In the genomic region with DNA sequence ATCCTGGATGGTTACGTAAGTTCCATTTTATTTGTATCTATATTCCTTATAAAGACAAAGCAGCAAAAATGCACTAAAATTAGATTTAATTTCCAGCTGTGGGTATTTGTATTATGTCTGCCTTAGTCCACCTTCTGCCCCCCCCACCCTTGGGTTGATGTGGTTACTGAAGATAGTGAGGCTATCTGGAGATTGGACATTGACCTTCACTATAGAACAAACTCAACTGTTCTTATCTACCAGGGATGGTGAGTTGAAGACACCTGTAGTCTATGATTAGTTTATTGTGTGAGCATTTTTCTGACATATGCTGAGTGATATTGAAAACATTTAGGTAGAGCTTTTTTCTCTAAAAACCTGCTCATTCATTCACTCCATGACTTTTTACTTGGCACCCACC, we compare ENCODE assay signal across 2 cellular contexts.
TF ChIP-seq lines count a peak whose summit lies in the region.

No MANE protein-coding gene starts in this region.

TF ChIP-seq in HepG2, 621 proteins besides CTCF, POLR2A, EP300 and RAD21:
- no peak for TF ChIP-seq THAP9 (CRISPR knock-in tag; IDR thresholded peaks at IDR 0.05; ENCODE audit: borderline replicate concordance)
- no peak for TF ChIP-seq HMGXB4 (CRISPR knock-in tag; IDR thresholded peaks at IDR 0.05; ENCODE audit: borderline replicate concordance in 1 of 2, low read depth in 1 of 2)
- TF ChIP-seq, protein P1, sequence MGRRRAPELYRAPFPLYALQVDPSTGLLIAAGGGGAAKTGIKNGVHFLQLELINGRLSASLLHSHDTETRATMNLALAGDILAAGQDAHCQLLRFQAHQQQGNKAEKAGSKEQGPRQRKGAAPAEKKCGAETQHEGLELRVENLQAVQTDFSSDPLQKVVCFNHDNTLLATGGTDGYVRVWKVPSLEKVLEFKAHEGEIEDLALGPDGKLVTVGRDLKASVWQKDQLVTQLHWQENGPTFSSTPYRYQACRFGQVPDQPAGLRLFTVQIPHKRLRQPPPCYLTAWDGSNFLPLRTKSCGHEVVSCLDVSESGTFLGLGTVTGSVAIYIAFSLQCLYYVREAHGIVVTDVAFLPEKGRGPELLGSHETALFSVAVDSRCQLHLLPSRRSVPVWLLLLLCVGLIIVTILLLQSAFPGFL (CRISPR knock-in tag; IDR thresholded peaks at IDR 0.05): no peak
- TF ChIP-seq, protein P2, sequence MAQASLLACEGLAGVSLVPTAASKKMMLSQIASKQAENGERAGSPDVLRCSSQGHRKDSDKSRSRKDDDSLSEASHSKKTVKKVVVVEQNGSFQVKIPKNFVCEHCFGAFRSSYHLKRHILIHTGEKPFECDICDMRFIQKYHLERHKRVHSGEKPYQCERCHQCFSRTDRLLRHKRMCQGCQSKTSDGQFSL (CRISPR knock-in tag; IDR thresholded peaks at IDR 0.05): 0 out of 2 replicates have a peak, but pooled peaks have one; percentile 49
- TF ChIP-seq KLF6 (CRISPR knock-in tag; IDR thresholded peaks at IDR 0.05): no peak
- no peak for TF ChIP-seq E2F5 (CRISPR knock-in tag; conservative IDR thresholded peaks at IDR 0.05)
- no peak for TF ChIP-seq GABPA (IDR thresholded peaks at IDR 0.05; ENCODE audit: low read depth, low read length)
- no peak for TF ChIP-seq GABPA (CRISPR knock-in tag; IDR thresholded peaks at IDR 0.05; ENCODE audit: low read depth)

TF ChIP-seq in K562, 482 proteins besides CTCF, POLR2A, EP300 and RAD21 (continued from another document and continues in another):
- peak; percentile 69 for TF ChIP-seq PML (IDR thresholded peaks at IDR 0.05; ENCODE audit: low read length)
- no peak for TF ChIP-seq RNF2 (IDR thresholded peaks at IDR 0.05)
- no peak for TF ChIP-seq KAT2B (IDR thresholded peaks at IDR 0.05; ENCODE audit: low read depth, low read length)
- TF ChIP-seq RCOR1 (IDR thresholded peaks at IDR 0.05; ENCODE audit: borderline replicate concordance in 1 of 2, low read depth in 2 of 2, low read length in 2 of 2): peak in 1 of 2 experiments; percentile 63; a peak in 1 of 4 replicates
- no peak for TF ChIP-seq ATF7 (IDR thresholded peaks at IDR 0.05)
- peak; percentile 65 for TF ChIP-seq SMARCA4 (IDR thresholded peaks at IDR 0.05)
- TF ChIP-seq ELF1 (tag; IDR thresholded peaks at IDR 0.05): no peak
- peak; percentile 67 for TF ChIP-seq VEZF1 (CRISPR knock-in tag; IDR thresholded peaks at IDR 0.05)
- TF ChIP-seq, protein P3, sequence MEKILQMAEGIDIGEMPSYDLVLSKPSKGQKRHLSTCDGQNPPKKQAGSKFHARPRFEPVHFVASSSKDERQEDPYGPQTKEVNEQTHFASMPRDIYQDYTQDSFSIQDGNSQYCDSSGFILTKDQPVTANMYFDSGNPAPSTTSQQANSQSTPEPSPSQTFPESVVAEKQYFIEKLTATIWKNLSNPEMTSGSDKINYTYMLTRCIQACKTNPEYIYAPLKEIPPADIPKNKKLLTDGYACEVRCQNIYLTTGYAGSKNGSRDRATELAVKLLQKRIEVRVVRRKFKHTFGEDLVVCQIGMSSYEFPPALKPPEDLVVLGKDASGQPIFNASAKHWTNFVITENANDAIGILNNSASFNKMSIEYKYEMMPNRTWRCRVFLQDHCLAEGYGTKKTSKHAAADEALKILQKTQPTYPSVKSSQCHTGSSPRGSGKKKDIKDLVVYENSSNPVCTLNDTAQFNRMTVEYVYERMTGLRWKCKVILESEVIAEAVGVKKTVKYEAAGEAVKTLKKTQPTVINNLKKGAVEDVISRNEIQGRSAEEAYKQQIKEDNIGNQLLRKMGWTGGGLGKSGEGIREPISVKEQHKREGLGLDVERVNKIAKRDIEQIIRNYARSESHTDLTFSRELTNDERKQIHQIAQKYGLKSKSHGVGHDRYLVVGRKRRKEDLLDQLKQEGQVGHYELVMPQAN (IDR thresholded peaks at IDR 0.05; ENCODE audit: borderline replicate concordance): no peak
- TF ChIP-seq EHMT2 (IDR thresholded peaks at IDR 0.05): 0 out of 2 replicates have a peak, but pooled peaks have one; percentile 54
- 0 out of 4 replicates have a peak, but pooled peaks of 1 of the 2 experiments have one; percentile 21 for TF ChIP-seq TBL1XR1 (IDR thresholded peaks at IDR 0.05; ENCODE audit: low read length in 2 of 2)
- TF ChIP-seq CREM (IDR thresholded peaks at IDR 0.05; ENCODE audit: low read depth): peak; percentile 18; the same call in 1 of the 2 replicates
- TF ChIP-seq ZNF79 (CRISPR knock-in tag; IDR thresholded peaks at IDR 0.05; ENCODE audit: low read depth): no peak
- peak; percentile 12; the same call in 1 of the 2 replicates for TF ChIP-seq CREB1 (IDR thresholded peaks at IDR 0.05)
- no peak for TF ChIP-seq CREB1 (CRISPR knock-in tag; IDR thresholded peaks at IDR 0.05)
- TF ChIP-seq YBX1 (IDR thresholded peaks at IDR 0.05): no peak
- no peak for TF ChIP-seq SP1 (CRISPR knock-in tag; IDR thresholded peaks at IDR 0.05)
- no peak for TF ChIP-seq HNRNPL (IDR thresholded peaks at IDR 0.05; ENCODE audit: low read depth, low read length)
- no peak for TF ChIP-seq NRF1 (conservative IDR thresholded peaks at IDR 0.05 in 1 of 2, IDR thresholded peaks at IDR 0.05 in 1 of 2)
- TF ChIP-seq ARID1B (IDR thresholded peaks at IDR 0.05): peak; percentile 89
- TF ChIP-seq TRIM28 (IDR thresholded peaks at IDR 0.05): no peak
- peak; percentile 36; the same call in 1 of the 2 replicates for TF ChIP-seq SMARCC2 (IDR thresholded peaks at IDR 0.05; ENCODE audit: low read depth)
- TF ChIP-seq ZNF134 (CRISPR knock-in tag; conservative IDR thresholded peaks at IDR 0.05): no peak
- TF ChIP-seq, protein P4, sequence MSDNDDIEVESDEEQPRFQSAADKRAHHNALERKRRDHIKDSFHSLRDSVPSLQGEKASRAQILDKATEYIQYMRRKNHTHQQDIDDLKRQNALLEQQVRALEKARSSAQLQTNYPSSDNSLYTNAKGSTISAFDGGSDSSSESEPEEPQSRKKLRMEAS (CRISPR knock-in tag; IDR thresholded peaks at IDR 0.05): no peak
- no peak for TF ChIP-seq ZC3H8 (IDR thresholded peaks at IDR 0.05)
- TF ChIP-seq, protein P5, sequence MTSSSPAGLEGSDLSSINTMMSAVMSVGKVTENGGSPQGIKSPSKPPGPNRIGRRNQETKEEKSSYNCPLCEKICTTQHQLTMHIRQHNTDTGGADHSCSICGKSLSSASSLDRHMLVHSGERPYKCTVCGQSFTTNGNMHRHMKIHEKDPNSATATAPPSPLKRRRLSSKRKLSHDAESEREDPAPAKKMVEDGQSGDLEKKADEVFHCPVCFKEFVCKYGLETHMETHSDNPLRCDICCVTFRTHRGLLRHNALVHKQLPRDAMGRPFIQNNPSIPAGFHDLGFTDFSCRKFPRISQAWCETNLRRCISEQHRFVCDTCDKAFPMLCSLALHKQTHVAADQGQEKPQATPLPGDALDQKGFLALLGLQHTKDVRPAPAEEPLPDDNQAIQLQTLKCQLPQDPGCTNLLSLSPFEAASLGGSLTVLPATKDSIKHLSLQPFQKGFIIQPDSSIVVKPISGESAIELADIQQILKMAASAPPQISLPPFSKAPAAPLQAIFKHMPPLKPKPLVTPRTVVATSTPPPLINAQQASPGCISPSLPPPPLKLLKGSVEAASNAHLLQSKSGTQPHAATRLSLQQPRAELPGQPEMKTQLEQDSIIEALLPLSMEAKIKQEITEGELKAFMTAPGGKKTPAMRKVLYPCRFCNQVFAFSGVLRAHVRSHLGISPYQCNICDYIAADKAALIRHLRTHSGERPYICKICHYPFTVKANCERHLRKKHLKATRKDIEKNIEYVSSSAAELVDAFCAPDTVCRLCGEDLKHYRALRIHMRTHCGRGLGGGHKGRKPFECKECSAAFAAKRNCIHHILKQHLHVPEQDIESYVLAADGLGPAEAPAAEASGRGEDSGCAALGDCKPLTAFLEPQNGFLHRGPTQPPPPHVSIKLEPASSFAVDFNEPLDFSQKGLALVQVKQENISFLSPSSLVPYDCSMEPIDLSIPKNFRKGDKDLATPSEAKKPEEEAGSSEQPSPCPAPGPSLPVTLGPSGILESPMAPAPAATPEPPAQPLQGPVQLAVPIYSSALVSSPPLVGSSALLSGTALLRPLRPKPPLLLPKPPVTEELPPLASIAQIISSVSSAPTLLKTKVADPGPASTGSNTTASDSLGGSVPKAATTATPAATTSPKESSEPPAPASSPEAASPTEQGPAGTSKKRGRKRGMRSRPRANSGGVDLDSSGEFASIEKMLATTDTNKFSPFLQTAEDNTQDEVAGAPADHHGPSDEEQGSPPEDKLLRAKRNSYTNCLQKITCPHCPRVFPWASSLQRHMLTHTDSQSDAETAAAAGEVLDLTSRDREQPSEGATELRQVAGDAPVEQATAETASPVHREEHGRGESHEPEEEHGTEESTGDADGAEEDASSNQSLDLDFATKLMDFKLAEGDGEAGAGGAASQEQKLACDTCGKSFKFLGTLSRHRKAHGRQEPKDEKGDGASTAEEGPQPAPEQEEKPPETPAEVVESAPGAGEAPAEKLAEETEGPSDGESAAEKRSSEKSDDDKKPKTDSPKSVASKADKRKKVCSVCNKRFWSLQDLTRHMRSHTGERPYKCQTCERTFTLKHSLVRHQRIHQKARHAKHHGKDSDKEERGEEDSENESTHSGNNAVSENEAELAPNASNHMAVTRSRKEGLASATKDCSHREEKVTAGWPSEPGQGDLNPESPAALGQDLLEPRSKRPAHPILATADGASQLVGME (CRISPR knock-in tag; IDR thresholded peaks at IDR 0.05): no peak
- TF ChIP-seq MECOM (CRISPR knock-in tag; IDR thresholded peaks at IDR 0.05): peak; percentile 24; the same call in 1 of the 2 replicates
- TF ChIP-seq SMARCE1 (IDR thresholded peaks at IDR 0.05): peak; percentile 36; the same call in 1 of the 2 replicates
- peak; percentile 53 for TF ChIP-seq SMAD4 (CRISPR knock-in tag; conservative IDR thresholded peaks at IDR 0.05)
- TF ChIP-seq ZNF407 (IDR thresholded peaks at IDR 0.05; ENCODE audit: low read depth): no peak
- peak; percentile 89 for TF ChIP-seq CBFA2T2 (conservative IDR thresholded peaks at IDR 0.05)
- no peak for TF ChIP-seq MCM5 (IDR thresholded peaks at IDR 0.05; ENCODE audit: low read depth)
- TF ChIP-seq CC2D1A (IDR thresholded peaks at IDR 0.05): peak; percentile 56; the same call in 1 of the 2 replicates
- no peak for TF ChIP-seq FUS (optimal IDR thresholded peaks at IDR 0.05; ENCODE audit: low read depth, low read length)
- TF ChIP-seq ZEB2 (IDR thresholded peaks at IDR 0.05): peak; percentile 84
- TF ChIP-seq ESRRA (IDR thresholded peaks at IDR 0.05; ENCODE audit: borderline replicate concordance, low read depth): peak; percentile 60; the same call in 1 of the 2 replicates
- no peak for TF ChIP-seq KAT8 (IDR thresholded peaks at IDR 0.05; ENCODE audit: low read depth)
- peak; percentile 87 for TF ChIP-seq TAL1 (IDR thresholded peaks at IDR 0.05)
- no peak for TF ChIP-seq ARID2 (IDR thresholded peaks at IDR 0.05)
- TF ChIP-seq CEBPG (CRISPR knock-in tag; IDR thresholded peaks at IDR 0.05): no peak
- TF ChIP-seq CEBPG (tag; conservative IDR thresholded peaks at IDR 0.05 in 1 of 2, IDR thresholded peaks at IDR 0.05 in 1 of 2): no peak
- no peak for TF ChIP-seq SRSF1 (IDR thresholded peaks at IDR 0.05; ENCODE audit: low read depth, low read length)
- TF ChIP-seq FOXM1 (IDR thresholded peaks at IDR 0.05; ENCODE audit: low read depth): peak; percentile 56; the same call in 1 of the 2 replicates
- no peak for TF ChIP-seq FOXM1 (CRISPR knock-in tag; IDR thresholded peaks at IDR 0.05; ENCODE audit: low read depth)
